ENCODE assay signal across 20 cellular contexts in genomic region chr20:7302256-7302655, GRCh38.
"Had no signal": no experiment of that assay in that cellular context is flagged by ENCODE, and none has a peak within 500 bp of the region (broad histone marks: within the 10 kb centered on the region; RNA-seq: fewer than 3 reads in every experiment).

No MANE protein-coding gene starts in this region.

- H3K36me3 ChIP-seq: gastrocnemius medialis, heart left ventricle, ovary, upper lobe of right lung had no signal

- H3K9me3 Mint-ChIP-seq: activated naive CD8-positive, alpha-beta T cell treated with anti-CD3 and anti-CD28 coated beads for 36 hours had no signal

- H3K4me1 ChIP-seq: body of pancreas, gastrocnemius medialis, heart left ventricle, testis, upper lobe of right lung had no signal

- H3K27me3 ChIP-seq: body of pancreas, gastrocnemius medialis, ovary, testis, upper lobe of right lung had no signal

- H3K9me3 ChIP-seq: body of pancreas, gastrocnemius medialis, ovary, testis, upper lobe of right lung had no signal

- H3K36me3 Mint-ChIP-seq: activated naive CD8-positive, alpha-beta T cell treated with anti-CD3 and anti-CD28 coated beads for 36 hours had no signal

- ATAC-seq: activated CD4-positive, CD25-positive, alpha-beta regulatory T cell treated with anti-CD3 and anti-CD28 coated beads, Interleukin-2, amount 50 U/mL, for 24 hours; gastrocnemius medialis; heart left ventricle; left ventricle myocardium superior; stimulated activated naive CD8-positive, alpha-beta T cell treated with anti-CD3 and anti-CD28 coated beads, Interleukin-15, amount 100 ng/mL, for 72 hours; upper lobe of right lung had no signal

- H3K4me1 Mint-ChIP-seq: activated naive CD8-positive, alpha-beta T cell treated with anti-CD3 and anti-CD28 coated beads for 36 hours; central memory CD8-positive, alpha-beta T cell; nephron progenitor cell; stimulated activated naive CD8-positive, alpha-beta T cell treated with anti-CD3 and anti-CD28 coated beads, Interleukin-15, amount 100 ng/mL, for 72 hours had no signal

- H3K4me3 Mint-ChIP-seq: activated naive CD8-positive, alpha-beta T cell treated with anti-CD3 and anti-CD28 coated beads for 36 hours; activated T-helper 1 cell treated with anti-CD3 and anti-CD28 coated beads, Interleukin-12 subunit alpha, Interleukin-12 subunit beta, Interleukin-2, Interleukin-4 antibody, amounts not matched to agents 30 ng/mL and 10 ng/mL and 1 ng/mL, durations not matched to agents 14 hours and 24 hours and 36 hours; central memory CD8-positive, alpha-beta T cell; nephron progenitor cell; stimulated activated naive CD8-positive, alpha-beta T cell treated with anti-CD3 and anti-CD28 coated beads, Interleukin-15, amount 100 ng/mL, for 72 hours had no signal

- DNase-seq: activated CD4-positive, alpha-beta T cell treated with anti-CD3 and anti-CD28 coated beads, Interleukin-2, amount 50 U/mL, for 1 hour; activated CD8-positive, alpha-beta memory T cell treated with anti-CD3 and anti-CD28 coated beads for 24 hours; activated naive CD8-positive, alpha-beta T cell treated with anti-CD3 and anti-CD28 coated beads for 36 hours; amygdala; body of pancreas; effector CD8-positive, alpha-beta T cell; gastrocnemius medialis; heart left ventricle; left ventricle myocardium superior; mesenchymal stem cell; nephron progenitor cell; ovary; stimulated activated CD4-positive, alpha-beta T cell treated with anti-CD3 and anti-CD28 coated beads, Interleukin-1b, Interleukin-23, amount 100 ng/mL, for 48 hours; stimulated activated naive CD8-positive, alpha-beta T cell treated with anti-CD3 and anti-CD28 coated beads, Interleukin-15, amount 100 ng/mL, for 72 hours; testis; upper lobe of right lung had no signal

- H3K27ac ChIP-seq: coronary artery, gastrocnemius medialis, heart left ventricle, ovary, testis, upper lobe of right lung had no signal

- H3K27me3 Mint-ChIP-seq: activated naive CD8-positive, alpha-beta T cell treated with anti-CD3 and anti-CD28 coated beads for 36 hours; central memory CD8-positive, alpha-beta T cell; stimulated activated naive CD8-positive, alpha-beta T cell treated with anti-CD3 and anti-CD28 coated beads, Interleukin-15, amount 100 ng/mL, for 72 hours had no signal

- H3K27ac Mint-ChIP-seq: activated naive CD8-positive, alpha-beta T cell treated with anti-CD3 and anti-CD28 coated beads for 36 hours; activated T-helper 1 cell treated with anti-CD3 and anti-CD28 coated beads, Interleukin-12 subunit alpha, Interleukin-12 subunit beta, Interleukin-2, Interleukin-4 antibody, amounts not matched to agents 30 ng/mL and 10 ng/mL and 1 ng/mL, durations not matched to agents 14 hours and 24 hours and 36 hours; nephron progenitor cell; stimulated activated naive CD8-positive, alpha-beta T cell treated with anti-CD3 and anti-CD28 coated beads, Interleukin-15, amount 100 ng/mL, for 72 hours had no signal

- H3K4me3 ChIP-seq: body of pancreas, coronary artery, gastrocnemius medialis, heart left ventricle, ovary, testis, upper lobe of right lung had no signal
